Comparison of ENCODE assay signal across 15 cellular contexts in the genomic region with DNA sequence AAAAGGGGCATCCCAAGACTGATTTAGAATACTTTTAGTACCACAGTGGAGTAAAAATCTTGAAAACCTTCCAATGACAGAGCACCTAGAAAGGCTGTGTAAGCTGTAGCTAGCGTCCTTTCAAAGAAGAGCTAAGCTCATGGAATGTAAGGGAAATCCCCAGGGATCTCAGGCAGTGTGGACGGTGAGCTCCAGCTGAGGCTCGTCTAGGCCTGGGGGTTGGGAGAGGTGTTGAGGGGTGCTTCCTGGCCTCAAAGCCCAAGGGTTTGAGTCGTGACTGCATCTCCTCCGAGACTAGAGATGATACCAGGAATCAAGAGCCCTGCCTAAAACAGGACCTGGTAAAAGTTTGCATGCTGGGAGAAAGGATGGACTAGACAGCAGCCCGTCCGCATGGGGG. TPM values are rescaled to one million over a fixed set of nuclear protein-coding genes. Genes with fewer than 3 reads are reported as not detected.
A peak's percentile ranks its signal among the peaks of the same experiment; 100 is the strongest.
DNase-seq lines count a peak whose midpoint lies in the region; ATAC-seq and TF ChIP-seq lines count a peak whose summit lies in the region.
"Had no signal": no experiment of that assay in that cellular context is flagged by ENCODE, and none has a peak within 500 bp of the region (broad histone marks: within the 10 kb centered on the region; RNA-seq: fewer than 3 reads in every experiment).

No MANE protein-coding gene starts in this region.

- no peak for TF ChIP-seq CTCF in coronary artery (IDR thresholded peaks at IDR 0.05)
- no peak for TF ChIP-seq CTCF in tibial artery (IDR thresholded peaks at IDR 0.05)
- TF ChIP-seq CTCF in foreskin fibroblast (IDR thresholded peaks at IDR 0.05; ENCODE audit: low read depth, low read length): no peak

- H3K27ac ChIP-seq in coronary artery (peak overlapping the region; percentile 42 to 82), tibial artery (peak overlapping the region; percentile 73 to 78)
- no peak overlapping the region for H3K27ac ChIP-seq in effector memory CD4-positive, alpha-beta T cell (ENCODE audit: insufficient read depth, low read length, poor library complexity, severe bottlenecking)
- H3K27ac ChIP-seq: vagina had no signal

- H3K4me1 ChIP-seq in tibial artery: peaks cover 11 to 91% (median 64%) of the 10 kb centered on the region in 4 donors
- no peaks in the 10 kb centered on the region for H3K4me1 ChIP-seq in effector memory CD4-positive, alpha-beta T cell (ENCODE audit: control insufficient read depth, insufficient read depth, low read length, poor library complexity, severe bottlenecking)

- DNase-seq in cardiac septum (ENCODE audit: low spot score): peak; percentile 31
- no peak for DNase-seq in Right ventricle myocardium superior
- DNase-seq in coronary artery (ENCODE audit: low spot score): peak; percentile 69
- DNase-seq in left lobe of liver (ENCODE audit: low spot score): peak; percentile 31
- peak; percentile 13 to 43 for DNase-seq in tibial artery
- DNase-seq in foreskin fibroblast: no peak
- DNase-seq in effector memory CD4-positive, alpha-beta T cell: no peak
- no peak for DNase-seq in activated CD4-positive, alpha-beta T cell treated with anti-CD3 and anti-CD28 coated beads, Interleukin-2, amount 50 U/mL, for 48 hours
- DNase-seq: ACHN; activated CD4-positive, alpha-beta T cell treated with anti-CD3 and anti-CD28 coated beads for 4 hours; activated naive CD4-positive, alpha-beta T cell treated with Interleukin-2 at 50 U/mL for 16 hours; effector CD8-positive, alpha-beta T cell; Kasumi-1 had no signal

- H3K36me3 ChIP-seq in tibial artery: peaks cover 0 to 3% (median 0%) of the 10 kb centered on the region in 3 donors
- H3K36me3 ChIP-seq in effector memory CD4-positive, alpha-beta T cell (ENCODE audit: control insufficient read depth, insufficient read depth, low read length): no peaks in the 10 kb centered on the region
- H3K36me3 ChIP-seq: vagina had no signal

- intact Hi-C loops in cardiac septum (cut with DNase I) (loop anchor here (2.0 to 10.0 kb wide), 3 partner anchors 48 to 388 kb away; no protein-coding TSS in a partner anchor), Right ventricle myocardium superior (cut with DNase I) (no loop called here), tibial artery (cut with DNase I; ENCODE audit: low total_unique reads) (loop anchor here (5.0 kb wide), 1 partner anchor 46 kb away; no protein-coding TSS in a partner anchor)

- H3K9me3 ChIP-seq in tibial artery: no peaks in the 10 kb centered on the region
- H3K9me3 ChIP-seq in effector memory CD4-positive, alpha-beta T cell (ENCODE audit: control insufficient read depth, low read length): no peaks in the 10 kb centered on the region
- H3K9me3 ChIP-seq: vagina had no signal

- ATAC-seq in Right ventricle myocardium superior (ENCODE audit: poor library complexity) (no peak), left lobe of liver (no peak)
- ATAC-seq: left colon had no signal

- H3K27me3 ChIP-seq in tibial artery: no peaks in the 10 kb centered on the region
- no peaks in the 10 kb centered on the region for H3K27me3 ChIP-seq in effector memory CD4-positive, alpha-beta T cell (replicated peaks; ENCODE audit: control insufficient read depth, insufficient read depth, low read length, poor library complexity, severe bottlenecking)
- H3K27me3 ChIP-seq: vagina had no signal

- H3K4me3 ChIP-seq in coronary artery (no peak overlapping the region), tibial artery (no peak overlapping the region), foreskin fibroblast (ENCODE audit: low read depth in 1 of 2, low read length in 2 of 2) (no peak overlapping the region)
- no peak overlapping the region for H3K4me3 ChIP-seq in effector memory CD4-positive, alpha-beta T cell (ENCODE audit: insufficient read depth, low read depth, low read length, poor library complexity, severe bottlenecking)
- H3K4me3 ChIP-seq: vagina had no signal

RNA-seq across cellular contexts. Expression of gene CTIF, which starts 7.6 kb away (rescaled TPM):
- 84.3 TPM for total RNA-seq in cardiac septum
- 54.5 TPM for total RNA-seq in Right ventricle myocardium superior
- 74.4 TPM for total RNA-seq in left lobe of liver

Comparison
In these comparisons a context has a peak if more than half of its experiments do, and no peak if none do; other contexts are left out.
1. DNase-seq: peak in cardiac septum (single experiment), coronary artery (single experiment), left lobe of liver (single experiment) and tibial artery (2 of 2); none in Right ventricle myocardium superior (single experiment), foreskin fibroblast (0 of 2), effector memory CD4-positive, alpha-beta T cell (0 of 3) and activated CD4-positive, alpha-beta T cell treated with anti-CD3 and anti-CD28 coated beads, Interleukin-2, amount 50 U/mL, for 48 hours (0 of 2).